In genomic region chr4:2843023-2843908, GRCh38 we compare ENCODE assay signal across 1 cellular context.
TF ChIP-seq lines count a peak whose summit lies in the region.

TSS of gene ADD1 (plus strand) at chr4:2843844. CDS start at chr4:2875916, 32,072 bp downstream.

TF ChIP-seq in HepG2, 621 proteins besides CTCF, POLR2A, EP300 and RAD21 (continued from another document and continues in another):
- TF ChIP-seq PRDM10 (CRISPR knock-in tag; IDR thresholded peaks at IDR 0.05; ENCODE audit: low read depth) (no peak), ZBTB7A (CRISPR knock-in tag; IDR thresholded peaks at IDR 0.05) (peak; percentile 66; the same call in 1 of the 2 replicates), TBL1XR1 (IDR thresholded peaks at IDR 0.05; ENCODE audit: borderline replicate concordance, low read length, partially characterized antibody) (no peak), ZNF660 (CRISPR knock-in tag; IDR thresholded peaks at IDR 0.05; ENCODE audit: borderline replicate concordance, low read depth) (no peak), ZNF253 (CRISPR knock-in tag; IDR thresholded peaks at IDR 0.05; ENCODE audit: borderline replicate concordance) (no peak), ZNF503 (CRISPR knock-in tag; IDR thresholded peaks at IDR 0.05) (no peak), ZNF12 (CRISPR knock-in tag; IDR thresholded peaks at IDR 0.05) (no peak), PATZ1 (CRISPR knock-in tag; IDR thresholded peaks at IDR 0.05) (peak; percentile 88), FOXP1 (IDR thresholded peaks at IDR 0.05) (no peak), FOXP1 (CRISPR knock-in tag; IDR thresholded peaks at IDR 0.05) (no peak), GATAD2A (CRISPR knock-in tag; IDR thresholded peaks at IDR 0.05) (0 out of 2 replicates have a peak, but pooled peaks have one; percentile 13), SMARCC2 (IDR thresholded peaks at IDR 0.05) (no peak), ZNF572 (CRISPR knock-in tag; IDR thresholded peaks at IDR 0.05) (no peak), SATB2 (CRISPR knock-in tag; IDR thresholded peaks at IDR 0.05) (no peak), NPAS2 (CRISPR knock-in tag; IDR thresholded peaks at IDR 0.05; ENCODE audit: borderline replicate concordance) (no peak), ZFP36 (IDR thresholded peaks at IDR 0.05; ENCODE audit: borderline replicate concordance, low read depth, low read length, partially characterized antibody) (no peak), TBX2 (CRISPR knock-in tag; IDR thresholded peaks at IDR 0.05; ENCODE audit: borderline replicate concordance) (peak; percentile 64), MXD4 (CRISPR knock-in tag; IDR thresholded peaks at IDR 0.05) (peak; percentile 42; the same call in 1 of the 2 replicates), NCOA2 (CRISPR knock-in tag; IDR thresholded peaks at IDR 0.05) (no peak), ZBTB40 (IDR thresholded peaks at IDR 0.05) (no peak), ZBTB40 (CRISPR knock-in tag; IDR thresholded peaks at IDR 0.05) (no peak), PHF21A (CRISPR knock-in tag; IDR thresholded peaks at IDR 0.05) (peak; percentile 76), HDAC1 (CRISPR knock-in tag; IDR thresholded peaks at IDR 0.05) (peak; percentile 76), FOSL2 (CRISPR knock-in tag; IDR thresholded peaks at IDR 0.05) (no peak), ZNF230 (CRISPR knock-in tag; IDR thresholded peaks at IDR 0.05) (no peak), ZNF280D (CRISPR knock-in tag; IDR thresholded peaks at IDR 0.05) (peak; percentile 82; the same call in 1 of the 2 replicates), ZFP90 (CRISPR knock-in tag; IDR thresholded peaks at IDR 0.05; ENCODE audit: borderline replicate concordance) (peak; percentile 54; the same call in 1 of the 2 replicates), TEAD2 (CRISPR knock-in tag; IDR thresholded peaks at IDR 0.05) (no peak), AFF4 (CRISPR knock-in tag; IDR thresholded peaks at IDR 0.05) (no peak), TBP (CRISPR knock-in tag; IDR thresholded peaks at IDR 0.05) (no peak), POLR2AphosphoS5 (IDR thresholded peaks at IDR 0.05; ENCODE audit: low read depth, low read length) (peak; percentile 62), FOXJ3 (CRISPR knock-in tag; IDR thresholded peaks at IDR 0.05; ENCODE audit: borderline replicate concordance) (no peak)
- TF ChIP-seq, protein P1, sequence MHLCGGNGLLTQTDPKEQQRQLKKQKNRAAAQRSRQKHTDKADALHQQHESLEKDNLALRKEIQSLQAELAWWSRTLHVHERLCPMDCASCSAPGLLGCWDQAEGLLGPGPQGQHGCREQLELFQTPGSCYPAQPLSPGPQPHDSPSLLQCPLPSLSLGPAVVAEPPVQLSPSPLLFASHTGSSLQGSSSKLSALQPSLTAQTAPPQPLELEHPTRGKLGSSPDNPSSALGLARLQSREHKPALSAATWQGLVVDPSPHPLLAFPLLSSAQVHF (CRISPR knock-in tag; IDR thresholded peaks at IDR 0.05): no peak
